In the genomic region with DNA sequence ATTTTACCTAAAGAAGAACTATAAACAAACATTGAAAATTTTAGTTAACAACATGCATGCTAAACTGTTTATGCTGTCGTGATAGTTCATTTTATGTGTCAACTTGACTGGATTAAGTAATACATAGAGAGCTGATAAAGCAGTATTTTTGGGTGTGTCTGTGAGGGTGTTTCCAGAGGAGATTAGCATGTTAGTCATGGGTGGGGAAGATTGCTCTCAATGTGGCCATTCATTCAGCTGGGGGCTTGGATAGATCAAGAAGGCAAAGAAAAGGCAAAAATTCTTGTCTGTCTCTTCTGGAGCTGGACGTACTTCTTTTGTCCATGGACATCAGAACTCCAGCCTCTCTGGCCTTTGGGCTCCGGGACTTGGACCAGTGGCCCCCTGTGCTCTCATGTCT, we compare ENCODE assay signal across 16 cellular contexts.
"Had no signal": no experiment of that assay in that cellular context is flagged by ENCODE, and none has a peak within 500 bp of the region (broad histone marks: within the 10 kb centered on the region; RNA-seq: fewer than 3 reads in every experiment).

No MANE protein-coding gene starts in this region.

- DNase-seq: effector CD4-positive, alpha-beta T cell; naive thymus-derived CD4-positive, alpha-beta T cell; psoas muscle; retina; right lobe of liver; stimulated activated CD4-positive, alpha-beta T cell treated with anti-CD3 and anti-CD28 coated beads, Interleukin-4, amount 100 ng/mL, for 4 hours; stimulated activated naive B cell treated with anti-CD40 and anti-IgM and Interleukin-4, amounts not matched to agents 10 μg/mL and 1 μg/mL and 100 μg/mL, for 72 hours; stimulated activated naive CD8-positive, alpha-beta T cell treated with anti-CD3 and anti-CD28 coated beads, Interleukin-15, amount 100 ng/mL, for 72 hours; testis; upper lobe of right lung had no signal

- H3K36me3 Mint-ChIP-seq: naive thymus-derived CD4-positive, alpha-beta T cell; stimulated activated naive B cell treated with anti-CD40 and anti-IgM and Interleukin-4, amounts not matched to agents 10 μg/mL and 1 μg/mL and 100 μg/mL, for 72 hours had no signal

- ATAC-seq: foreskin keratinocyte; naive thymus-derived CD4-positive, alpha-beta T cell; psoas muscle; right lobe of liver; stimulated activated naive B cell treated with anti-CD40 and anti-IgM and Interleukin-4, amounts not matched to agents 10 μg/mL and 1 μg/mL and 100 μg/mL, for 72 hours; stimulated activated naive CD8-positive, alpha-beta T cell treated with anti-CD3 and anti-CD28 coated beads, Interleukin-15, amount 100 ng/mL, for 72 hours; upper lobe of right lung had no signal

- H3K4me3 Mint-ChIP-seq: naive thymus-derived CD4-positive, alpha-beta T cell; stimulated activated naive B cell treated with anti-CD40 and anti-IgM and Interleukin-4, amounts not matched to agents 10 μg/mL and 1 μg/mL and 100 μg/mL, for 72 hours; stimulated activated naive CD8-positive, alpha-beta T cell treated with anti-CD3 and anti-CD28 coated beads, Interleukin-15, amount 100 ng/mL, for 72 hours had no signal

- H3K27me3 Mint-ChIP-seq: naive thymus-derived CD4-positive, alpha-beta T cell; stimulated activated naive B cell treated with anti-CD40 and anti-IgM and Interleukin-4, amounts not matched to agents 10 μg/mL and 1 μg/mL and 100 μg/mL, for 72 hours; stimulated activated naive CD8-positive, alpha-beta T cell treated with anti-CD3 and anti-CD28 coated beads, Interleukin-15, amount 100 ng/mL, for 72 hours had no signal

- H3K27ac Mint-ChIP-seq: naive thymus-derived CD4-positive, alpha-beta T cell; stimulated activated naive B cell treated with anti-CD40 and anti-IgM and Interleukin-4, amounts not matched to agents 10 μg/mL and 1 μg/mL and 100 μg/mL, for 72 hours; stimulated activated naive CD8-positive, alpha-beta T cell treated with anti-CD3 and anti-CD28 coated beads, Interleukin-15, amount 100 ng/mL, for 72 hours had no signal

- H3K27ac ChIP-seq: coronary artery, esophagus muscularis mucosa, foreskin keratinocyte, neutrophil, psoas muscle, right lobe of liver, testis, tibial nerve, upper lobe of right lung, vagina had no signal

- H3K4me1 ChIP-seq: esophagus muscularis mucosa, psoas muscle, right lobe of liver, testis, tibial nerve, upper lobe of right lung, vagina had no signal

- H3K36me3 ChIP-seq: esophagus muscularis mucosa, neutrophil, right lobe of liver, tibial nerve, upper lobe of right lung, vagina had no signal

- H3K4me3 ChIP-seq: coronary artery, esophagus muscularis mucosa, psoas muscle, right lobe of liver, testis, tibial nerve, upper lobe of right lung, vagina had no signal

- H3K27me3 ChIP-seq: esophagus muscularis mucosa, foreskin keratinocyte, neutrophil, right lobe of liver, testis, tibial nerve, upper lobe of right lung, vagina had no signal

- H3K4me1 Mint-ChIP-seq: naive thymus-derived CD4-positive, alpha-beta T cell; stimulated activated naive B cell treated with anti-CD40 and anti-IgM and Interleukin-4, amounts not matched to agents 10 μg/mL and 1 μg/mL and 100 μg/mL, for 72 hours; stimulated activated naive CD8-positive, alpha-beta T cell treated with anti-CD3 and anti-CD28 coated beads, Interleukin-15, amount 100 ng/mL, for 72 hours had no signal

- H3K9me3 ChIP-seq: esophagus muscularis mucosa, neutrophil, psoas muscle, right lobe of liver, testis, tibial nerve, upper lobe of right lung, vagina had no signal
